Comparison of ENCODE assay signal across 20 cellular contexts in the genomic region with DNA sequence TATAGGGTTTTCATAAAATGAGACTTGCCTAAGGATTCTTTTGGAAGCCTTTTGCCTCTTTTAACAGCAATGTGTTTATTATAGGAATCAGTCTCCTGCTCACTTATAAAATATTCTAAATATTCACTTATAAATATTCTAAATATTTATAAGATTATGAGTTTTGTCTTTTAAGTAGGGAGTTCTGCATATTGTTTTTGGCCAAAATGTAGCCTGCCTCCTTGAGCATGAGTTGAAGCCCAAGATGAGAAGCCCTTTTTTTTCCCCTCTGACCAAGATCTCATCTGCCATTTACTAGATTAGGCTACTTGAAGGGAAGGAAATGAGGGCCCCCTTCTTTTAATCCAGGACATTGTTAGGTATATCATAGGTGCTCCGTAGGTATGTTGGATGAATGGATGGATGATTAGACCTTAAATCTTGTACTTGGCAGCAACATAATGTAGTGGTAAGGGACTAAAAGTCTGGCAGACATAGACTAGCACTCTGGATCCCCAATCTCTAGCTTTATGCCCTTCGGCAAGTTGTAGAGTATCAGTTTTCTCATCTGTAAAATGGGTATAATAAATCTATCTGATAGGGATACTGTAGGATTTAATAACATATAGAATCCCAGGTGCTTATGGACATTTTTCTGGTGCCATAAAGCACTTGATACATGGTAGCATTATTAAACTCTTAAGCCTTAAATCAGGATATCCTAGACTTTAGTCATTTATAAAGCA. TPM values are rescaled to one million over a fixed set of nuclear protein-coding genes. Genes with fewer than 3 reads are reported as not detected.
DNase-seq lines count a peak whose midpoint lies in the region; ATAC-seq and TF ChIP-seq lines count a peak whose summit lies in the region.
"Had no signal": no experiment of that assay in that cellular context is flagged by ENCODE, and none has a peak within 500 bp of the region (broad histone marks: within the 10 kb centered on the region; RNA-seq: fewer than 3 reads in every experiment).

No MANE protein-coding gene starts in this region.

- no peak for DNase-seq in activated naive CD4-positive, alpha-beta T cell treated with anti-CD3 and anti-CD28 coated beads for 36 hours
- DNase-seq in activated naive CD4-positive, alpha-beta T cell treated with anti-CD3 and anti-CD28 coated beads, Interleukin-2, amount 50 U/mL, for 72 hours (ENCODE audit: low spot score in 2 of 2): no peak
- DNase-seq in EH (ENCODE audit: low read depth) (peak; percentile 63), T-helper 17 cell (no peak), NOMO-1 treated with dmso at 0.1 percent for 144 hours (lab: John Stamatoyannopoulos, UW; ENCODE audit: unreplicated experiment) (no peak), GM10248 (ENCODE audit: extremely low spot score) (no peak)
- no peak for DNase-seq in natural killer cell treated with Interleukin-12 subunit alpha and Interleukin-12 subunit beta and Interleukin-15 and Interleukin-18, amount 100 ng/mL, for 72 hours (ENCODE audit: low spot score)
- DNase-seq in stimulated activated naive CD4-positive, alpha-beta T cell (lab: John Stamatoyannopoulos, UW): no peak
- DNase-seq: activated CD4-positive, alpha-beta T cell treated with anti-CD3 and anti-CD28 coated beads for 4 hours; body of pancreas; DMS 273 treated with DMSO at 0.1 percent for 48 hours; H9; hippocampal formation; MG63; NCI-H1436 treated with DMSO at 0.1 percent for 48 hours; NCI-H510A; sigmoid colon; uterus had no signal

- POLR2A ChIA-PET in GM10248 (lab: Yijun Ruan, JAX): no interaction called here

- peaks cover 83% of the 10 kb centered on the region for H3K4me1 Mint-ChIP-seq in activated naive CD4-positive, alpha-beta T cell treated with anti-CD3 and anti-CD28 coated beads for 36 hours (ENCODE audit: low read depth)
- H3K4me1 Mint-ChIP-seq in T-helper 17 cell: peaks cover 28% of the 10 kb centered on the region
- peaks cover 48 to 53% of the 10 kb centered on the region in 2 donors for H3K4me1 Mint-ChIP-seq in natural killer cell treated with Interleukin-12 subunit alpha and Interleukin-12 subunit beta and Interleukin-15 and Interleukin-18, amount 100 ng/mL, for 72 hours (ENCODE audit: low read depth in 2 of 2)
- H3K4me1 Mint-ChIP-seq: neural progenitor cell had no signal

- no peak for ATAC-seq in activated naive CD4-positive, alpha-beta T cell treated with anti-CD3 and anti-CD28 coated beads, Interleukin-2, amount 50 U/mL, for 72 hours
- no peak for ATAC-seq in T-helper 17 cell
- ATAC-seq in natural killer cell treated with Interleukin-12 subunit alpha and Interleukin-12 subunit beta and Interleukin-15 and Interleukin-18, amount 100 ng/mL, for 72 hours: no peak
- ATAC-seq: body of pancreas had no signal

- no peaks in the 10 kb centered on the region for H3K27me3 Mint-ChIP-seq in activated naive CD4-positive, alpha-beta T cell treated with anti-CD3 and anti-CD28 coated beads for 36 hours (ENCODE audit: low read depth)
- no peaks in the 10 kb centered on the region for H3K27me3 Mint-ChIP-seq in T-helper 17 cell
- no peaks in the 10 kb centered on the region for H3K27me3 Mint-ChIP-seq in natural killer cell treated with Interleukin-12 subunit alpha and Interleukin-12 subunit beta and Interleukin-15 and Interleukin-18, amount 100 ng/mL, for 72 hours

- TF ChIP-seq CTCF in GM10248 (IDR thresholded peaks at IDR 0.05; ENCODE audit: control extremely low read depth, extremely low read depth, low read depth, missing control alignments): no peak

- intact Hi-C loops in activated naive CD4-positive, alpha-beta T cell treated with anti-CD3 and anti-CD28 coated beads for 36 hours (cut with micrococcal nuclease): no loop called here

- no peaks in the 10 kb centered on the region for H3K9me3 ChIP-seq in T-helper 17 cell (ENCODE audit: control insufficient read depth, low read length, poor library complexity, severe bottlenecking)
- H3K9me3 ChIP-seq: body of pancreas, MG63, sigmoid colon, uterus had no signal

- peaks cover 70% of the 10 kb centered on the region for H3K36me3 Mint-ChIP-seq in activated naive CD4-positive, alpha-beta T cell treated with anti-CD3 and anti-CD28 coated beads for 36 hours (ENCODE audit: low read depth)
- H3K36me3 Mint-ChIP-seq in activated naive CD4-positive, alpha-beta T cell treated with anti-CD3 and anti-CD28 coated beads, Interleukin-2, amount 50 U/mL, for 72 hours: peaks cover 37 to 81% of the 10 kb centered on the region in 2 donors
- peaks cover 5% of the 10 kb centered on the region for H3K36me3 Mint-ChIP-seq in T-helper 17 cell (ENCODE audit: low read depth)
- peaks cover 6% of the 10 kb centered on the region for H3K36me3 Mint-ChIP-seq in natural killer cell treated with Interleukin-12 subunit alpha and Interleukin-12 subunit beta and Interleukin-15 and Interleukin-18, amount 100 ng/mL, for 72 hours
- H3K36me3 Mint-ChIP-seq: neural progenitor cell had no signal

- no peak overlapping the region for H3K4me3 Mint-ChIP-seq in activated naive CD4-positive, alpha-beta T cell treated with anti-CD3 and anti-CD28 coated beads for 36 hours
- no peak overlapping the region for H3K4me3 Mint-ChIP-seq in T-helper 17 cell
- no peak overlapping the region for H3K4me3 Mint-ChIP-seq in natural killer cell treated with Interleukin-12 subunit alpha and Interleukin-12 subunit beta and Interleukin-15 and Interleukin-18, amount 100 ng/mL, for 72 hours
- H3K4me3 Mint-ChIP-seq: CD14-positive monocyte, H9, neural progenitor cell had no signal

- no peaks in the 10 kb centered on the region for H3K9me3 Mint-ChIP-seq in activated naive CD4-positive, alpha-beta T cell treated with anti-CD3 and anti-CD28 coated beads for 36 hours
- no peaks in the 10 kb centered on the region for H3K9me3 Mint-ChIP-seq in activated naive CD4-positive, alpha-beta T cell treated with anti-CD3 and anti-CD28 coated beads, Interleukin-2, amount 50 U/mL, for 72 hours
- no peaks in the 10 kb centered on the region for H3K9me3 Mint-ChIP-seq in natural killer cell treated with Interleukin-12 subunit alpha and Interleukin-12 subunit beta and Interleukin-15 and Interleukin-18, amount 100 ng/mL, for 72 hours
- H3K9me3 Mint-ChIP-seq: H9, neural progenitor cell had no signal

- CTCF ChIA-PET in activated naive CD4-positive, alpha-beta T cell treated with anti-CD3 and anti-CD28 coated beads for 36 hours (lab: Charles Lee): interaction anchor here (1.3 to 1.4 kb wide), 2 partner anchors 10 to 12 kb away, joined by 4 to 5 read pairs; no protein-coding TSS in a partner anchor
- CTCF ChIA-PET in GM10248 (lab: Yijun Ruan, JAX): interaction anchor here (2.1 to 2.2 kb wide), 2 partner anchors 11 to 16 kb away, joined by 9 to 10 read pairs; no protein-coding TSS in a partner anchor

- peak overlapping the region; percentile 5 for H3K27ac Mint-ChIP-seq in activated naive CD4-positive, alpha-beta T cell treated with anti-CD3 and anti-CD28 coated beads for 36 hours
- H3K27ac Mint-ChIP-seq in activated naive CD4-positive, alpha-beta T cell treated with anti-CD3 and anti-CD28 coated beads, Interleukin-2, amount 50 U/mL, for 72 hours: peak overlapping the region in 1 of 2 donors; percentile 53
- peak overlapping the region; percentile 92 for H3K27ac Mint-ChIP-seq in T-helper 17 cell
- peak overlapping the region; percentile 61 to 81 for H3K27ac Mint-ChIP-seq in natural killer cell treated with Interleukin-12 subunit alpha and Interleukin-12 subunit beta and Interleukin-15 and Interleukin-18, amount 100 ng/mL, for 72 hours
- H3K27ac Mint-ChIP-seq: H9, neural progenitor cell had no signal

RNA-seq across cellular contexts. Expression of gene ARID5B, which starts 59.1 kb away (rescaled TPM):
- total RNA-seq in activated naive CD4-positive, alpha-beta T cell treated with anti-CD3 and anti-CD28 coated beads for 36 hours: 10 to 100 TPM; 86.3 to 87.1 TPM
- 10 to 100 TPM; 52.1 to 95.4 TPM for total RNA-seq in activated naive CD4-positive, alpha-beta T cell treated with anti-CD3 and anti-CD28 coated beads, Interleukin-2, amount 50 U/mL, for 72 hours
- 10 to 100 TPM; 58.2 to 67.6 TPM for total RNA-seq in T-helper 17 cell
- total RNA-seq in natural killer cell treated with Interleukin-12 subunit alpha and Interleukin-12 subunit beta and Interleukin-15 and Interleukin-18, amount 100 ng/mL, for 72 hours: 10 to 100 TPM; 46.1 to 51.7 TPM
